In genomic region chr1:180507826-180508724, GRCh38 we compare ENCODE assay signal across 10 cellular contexts. TPM values are rescaled to one million over a fixed set of nuclear protein-coding genes. Genes with fewer than 3 reads are reported as not detected.
DNase-seq lines count a peak whose midpoint lies in the region; ATAC-seq, FAIRE-seq and TF ChIP-seq lines count a peak whose summit lies in the region.
"Had no signal": no experiment of that assay in that cellular context is flagged by ENCODE, and none has a peak within 500 bp of the region (broad histone marks: within the 10 kb centered on the region; RNA-seq: fewer than 3 reads in every experiment).

No MANE protein-coding gene starts in this region.

- H3K36me3 ChIP-seq in HEK293 (ENCODE audit: control insufficient read depth in 2 of 2, insufficient read depth in 1 of 2, low read length in 2 of 2): no peaks in the 10 kb centered on the region
- H3K36me3 ChIP-seq in hepatocyte (replicated peaks; ENCODE audit: insufficient read depth, low read depth): no peaks in the 10 kb centered on the region

- no peaks in the 10 kb centered on the region for H3K27me3 ChIP-seq in hepatocyte

- CTCF ChIA-PET in HEK293 (lab: Yijun Ruan, JAX): interaction anchor here (0.6 kb wide), 1 partner anchor 26 kb away, joined by 3 read pairs; no protein-coding TSS in a partner anchor

- H3K4me3 ChIP-seq in HEK293 (ENCODE audit: low read depth, low read length) (no peak overlapping the region), hepatocyte (no peak overlapping the region)

- no peak for ATAC-seq in HG02678 (IDR thresholded peaks at IDR 0.05; ENCODE audit: unreplicated experiment)
- no peak for ATAC-seq in GM18498 (IDR thresholded peaks at IDR 0.05; ENCODE audit: unreplicated experiment)

- H3K9me3 ChIP-seq in HEK293 (ENCODE audit: control insufficient read depth, insufficient read depth, low read depth, low read length) (no peaks in the 10 kb centered on the region), hepatocyte (ENCODE audit: low read depth) (no peaks in the 10 kb centered on the region)

- no peaks in the 10 kb centered on the region for H3K79me2 ChIP-seq in hepatocyte

- DNase-seq in hepatocyte (ENCODE audit: low spot score) (no peak), NCI-H748 (lab: John Stamatoyannopoulos, UW; ENCODE audit: unreplicated experiment) (no peak), NK-92 (lab: John Stamatoyannopoulos, UW; ENCODE audit: unreplicated experiment) (no peak)
- DNase-seq: activated CD8-positive, alpha-beta memory T cell treated with anti-CD3 and anti-CD28 coated beads, Interleukin-2, amount 50 U/mL, for 4 hours; cerebellar nuclear complex had no signal

- H3K27ac ChIP-seq in C4-2B (no peak overlapping the region), HEK293 (ENCODE audit: extremely low read depth, low read depth, low read length) (no peak overlapping the region), hepatocyte (no peak overlapping the region)

- no peak overlapping the region for H3K4me2 ChIP-seq in hepatocyte

- TF ChIP-seq CTCF in C4-2B (conservative IDR thresholded peaks at IDR 0.05): peak; percentile 29
- TF ChIP-seq CTCF in HEK293 (tag by site-specific recombination; IDR thresholded peaks at IDR 0.05): no peak
- peak; percentile 3 for TF ChIP-seq CTCF in hepatocyte (IDR thresholded peaks at IDR 0.05; ENCODE audit: poor library complexity)

- FAIRE-seq in TTC549 (lab: Jason Lieb, UNC): peak; percentile 49

- POLR2A ChIA-PET in HEK293 (lab: Yijun Ruan, JAX): no interaction called here

- H2AFZ ChIP-seq in hepatocyte: no peak overlapping the region

- no peaks in the 10 kb centered on the region for H3K4me1 ChIP-seq in HEK293 (ENCODE audit: control insufficient read depth, insufficient read depth, low read length)
- H3K4me1 ChIP-seq in hepatocyte (ENCODE audit: insufficient read depth): no peaks in the 10 kb centered on the region

- 95% methylated on average over 14 of the region's 15 CpGs for WGBS in hepatocyte (ENCODE audit: low lambda C conversion rate, missing lambda C conversion rate)

- H3K9me2 ChIP-seq in hepatocyte (replicated peaks; ENCODE audit: insufficient read depth): no peaks in the 10 kb centered on the region

- no peaks in the 10 kb centered on the region for H4K20me1 ChIP-seq in hepatocyte (ENCODE audit: insufficient read depth, poor library complexity, severe bottlenecking)

TF ChIP-seq in HEK293, 187 proteins besides CTCF, POLR2A, EP300 and RAD21:
- peak; percentile 65 for TF ChIP-seq SETDB1 (IDR thresholded peaks at IDR 0.05; ENCODE audit: insufficient read length, low read length)
- no peak for TF ChIP-seq ZBTB49 (tag by site-specific recombination; IDR thresholded peaks at IDR 0.05; ENCODE audit: low read depth)
- no peak for TF ChIP-seq KLF10 (tag by site-specific recombination; IDR thresholded peaks at IDR 0.05)
- TF ChIP-seq ZFP3 (tag by site-specific recombination; IDR thresholded peaks at IDR 0.05; ENCODE audit: low read depth): no peak
- TF ChIP-seq TRIM28 (IDR thresholded peaks at IDR 0.05; ENCODE audit: borderline replicate concordance, low read length): peak; percentile 42; the same call in 1 of the 2 replicates
- TF ChIP-seq ZNF19 (tag by site-specific recombination; IDR thresholded peaks at IDR 0.05; ENCODE audit: low read depth): no peak
- no peak for TF ChIP-seq ZNF580 (tag by site-specific recombination; IDR thresholded peaks at IDR 0.05)
- TF ChIP-seq ZXDB (tag by site-specific recombination; IDR thresholded peaks at IDR 0.05): no peak
- no peak for TF ChIP-seq ZNF830 (tag by site-specific recombination; IDR thresholded peaks at IDR 0.05; ENCODE audit: low read depth)
- no peak for TF ChIP-seq ZNF133 (tag by site-specific recombination; IDR thresholded peaks at IDR 0.05)
- TF ChIP-seq ZNF561 (tag by site-specific recombination; IDR thresholded peaks at IDR 0.05; ENCODE audit: borderline replicate concordance): no peak
- no peak for TF ChIP-seq ZNF18 (tag by site-specific recombination; IDR thresholded peaks at IDR 0.05)
- TF ChIP-seq ZIC2 (tag by site-specific recombination; IDR thresholded peaks at IDR 0.05): no peak
- TF ChIP-seq ZNF529 (tag by site-specific recombination; IDR thresholded peaks at IDR 0.05; ENCODE audit: insufficient replicate concordance): peak; percentile 6
- peak; percentile 7; the same call in 1 of the 2 replicates for TF ChIP-seq ZNF654 (tag by site-specific recombination; IDR thresholded peaks at IDR 0.05; ENCODE audit: low read depth)
- TF ChIP-seq ZNF548 (tag by site-specific recombination; IDR thresholded peaks at IDR 0.05): 0 out of 2 replicates have a peak, but pooled peaks have one; percentile 38

RNA-seq across cellular contexts. Expression of gene ACBD6, which starts 5.7 kb away (rescaled TPM):
- total RNA-seq in hepatocyte: 40.2 and 45.8 TPM in 2 replicates
- polyA plus RNA-seq in hepatocyte: 36.3 and 45.8 TPM in 2 replicates

RNA-seq across cellular contexts. Expression of gene OVAAL, which starts 50.7 kb away (rescaled TPM):
- total RNA-seq in hepatocyte: not detected in 2 replicates
- not detected in 2 replicates for polyA plus RNA-seq in hepatocyte
